ENCODE assay signal across 25 cellular contexts in the genomic region with DNA sequence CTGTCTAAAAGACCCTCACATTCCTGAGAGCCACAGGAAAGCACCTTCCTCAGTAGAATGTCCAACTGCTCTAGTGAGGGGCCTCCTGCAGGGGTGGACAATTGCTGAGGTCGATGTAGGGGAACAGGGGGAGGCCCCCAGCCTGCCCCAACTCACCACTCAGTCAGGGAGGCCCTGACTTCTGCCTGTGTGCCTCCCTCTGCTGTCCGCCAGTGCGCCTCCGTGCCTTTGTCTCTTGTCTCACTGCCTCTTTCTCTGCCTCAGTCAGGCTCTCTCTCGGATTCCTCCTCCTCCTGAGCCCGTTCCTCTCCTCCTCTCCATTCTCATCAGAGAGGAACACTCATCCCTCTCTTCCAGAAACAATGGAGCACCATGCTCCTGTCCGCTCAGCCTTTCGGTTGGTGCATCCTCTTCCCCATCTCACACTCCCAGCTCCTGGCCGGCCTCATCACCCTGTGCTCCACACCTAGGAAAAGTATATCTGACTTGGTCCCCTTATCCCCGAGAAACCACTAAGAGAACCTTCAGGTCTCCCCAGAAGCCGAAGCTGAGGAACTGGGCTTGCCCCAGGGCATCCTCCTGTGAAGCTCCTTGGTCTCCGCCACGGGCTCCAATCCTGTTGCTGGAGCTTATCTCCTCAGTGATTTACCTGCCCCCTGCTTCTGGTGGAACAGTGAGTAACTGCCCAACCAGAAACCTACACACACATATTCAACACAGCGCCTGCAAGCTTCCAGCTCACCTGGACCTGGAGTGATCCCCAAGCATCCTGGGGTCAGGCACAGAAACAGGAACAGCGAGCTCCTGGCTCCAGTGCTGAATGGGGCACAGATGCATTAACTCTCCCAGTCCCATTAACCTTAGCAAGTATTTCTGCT. TPM values are rescaled to one million over a fixed set of nuclear protein-coding genes. Genes with fewer than 3 reads are reported as not detected.
DNase-seq lines count a peak whose midpoint lies in the region; TF ChIP-seq lines count a peak whose summit lies in the region.
"Had no signal": no experiment of that assay in that cellular context is flagged by ENCODE, and none has a peak within 500 bp of the region (broad histone marks: within the 10 kb centered on the region; RNA-seq: fewer than 3 reads in every experiment).

No MANE protein-coding gene starts in this region.

- no TSS peak for BruUV-seq in Calu3 (replicated peaks; lab: Mats Ljungman, UMichigan)

- no peak overlapping the region for H4K5ac ChIP-seq in mesendoderm (ENCODE audit: low read length)

- no peak overlapping the region for H2BK15ac ChIP-seq in mesendoderm (replicated peaks; ENCODE audit: low read depth)

- H3K56ac ChIP-seq in mesendoderm (ENCODE audit: low read length): no peak overlapping the region

- no peak overlapping the region for H3K4ac ChIP-seq in mesendoderm (ENCODE audit: low read depth, low read length)

- H3K9ac ChIP-seq in mesendoderm (ENCODE audit: low read length): no peak overlapping the region
- H3K9ac ChIP-seq: GM23248 had no signal

- no peak overlapping the region for H4K8ac ChIP-seq in mesendoderm (ENCODE audit: low read depth, low read length)

- no peak for TF ChIP-seq POLR2A in sigmoid colon (IDR thresholded peaks at IDR 0.05)

- H3K36me3 Mint-ChIP-seq in chondrocyte (ENCODE audit: low read depth): no peaks in the 10 kb centered on the region
- no peaks in the 10 kb centered on the region for H3K36me3 Mint-ChIP-seq in Calu3 (ENCODE audit: insufficient read depth, unreplicated experiment)
- H3K36me3 Mint-ChIP-seq: activated CD8-positive, alpha-beta memory T cell treated with anti-CD3 and anti-CD28 coated beads, Interleukin-2, amount 10 ng/mL, durations not matched to agents 7 days and 5 days; activated naive CD8-positive, alpha-beta T cell treated with anti-CD3 and anti-CD28 coated beads, Interleukin-2, amount 10 ng/mL, durations not matched to agents 7 days and 5 days; CD14-positive monocyte; memory B cell had no signal

- CTCF ChIA-PET in Calu3 (lab: Charles Lee): no interaction called here

- H3K4me1 ChIP-seq in mesendoderm (ENCODE audit: control insufficient read depth, low read depth, low read length) (peaks cover 8% of the 10 kb centered on the region), sigmoid colon (peaks cover 0 to 19% (median 17%) of the 10 kb centered on the region in 4 donors)

- H3K27me3 ChIP-seq in mesendoderm (ENCODE audit: insufficient read depth, low read length, poor library complexity) (peaks cover 2% of the 10 kb centered on the region), sigmoid colon (peaks cover 18 to 91% (median 59%) of the 10 kb centered on the region in 3 donors)

- no peak overlapping the region for H3K4me2 ChIP-seq in mesendoderm (ENCODE audit: low read length)

- H3K27me3 Mint-ChIP-seq in chondrocyte (ENCODE audit: low read depth): peaks cover 56% of the 10 kb centered on the region
- peaks cover 81% of the 10 kb centered on the region for H3K27me3 Mint-ChIP-seq in Calu3 (ENCODE audit: unreplicated experiment)

- H3K23ac ChIP-seq in mesendoderm (ENCODE audit: low read length): no peak overlapping the region

- no peak for TF ChIP-seq EP300 in sigmoid colon (IDR thresholded peaks at IDR 0.05)

- no peaks in the 10 kb centered on the region for H3K9me3 ChIP-seq in sigmoid colon
- H3K9me3 ChIP-seq: vagina had no signal

- no peak overlapping the region for H3K27ac Mint-ChIP-seq in chondrocyte (ENCODE audit: unreplicated experiment)
- H3K27ac Mint-ChIP-seq in Calu3 (ENCODE audit: unreplicated experiment): no peak overlapping the region
- H3K27ac Mint-ChIP-seq: activated CD8-positive, alpha-beta memory T cell treated with anti-CD3 and anti-CD28 coated beads, Interleukin-2, amount 10 ng/mL, durations not matched to agents 7 days and 5 days; activated naive CD8-positive, alpha-beta T cell treated with anti-CD3 and anti-CD28 coated beads, Interleukin-2, amount 10 ng/mL, durations not matched to agents 7 days and 5 days; CD14-positive monocyte; dendritic cell treated with granulocyte-macrophage colony-stimulating factor and Interleukin-4, amounts not matched to agents 40 ng/mL and 50 ng/mL, for 4 days; memory B cell had no signal

- no peak overlapping the region for H3K18ac ChIP-seq in mesendoderm (ENCODE audit: low read length)

- H2BK5ac ChIP-seq in mesendoderm (ENCODE audit: low read length): no peak overlapping the region

- H3K4me3 Mint-ChIP-seq in chondrocyte (ENCODE audit: unreplicated experiment) (no peak overlapping the region), Calu3 (ENCODE audit: low read depth, unreplicated experiment) (no peak overlapping the region)
- H3K4me3 Mint-ChIP-seq: activated CD8-positive, alpha-beta memory T cell treated with anti-CD3 and anti-CD28 coated beads, Interleukin-2, amount 10 ng/mL, durations not matched to agents 7 days and 5 days; activated naive CD8-positive, alpha-beta T cell treated with anti-CD3 and anti-CD28 coated beads, Interleukin-2, amount 10 ng/mL, durations not matched to agents 7 days and 5 days; dendritic cell treated with granulocyte-macrophage colony-stimulating factor and Interleukin-4, amounts not matched to agents 40 ng/mL and 50 ng/mL, for 4 days; memory B cell had no signal

- intact Hi-C loops in sigmoid colon (cut with DNase I) (no loop called here), Calu3 (cut with micrococcal nuclease; ENCODE audit: unreplicated experiment) (no loop called here)

- TF ChIP-seq CTCF in chondrocyte (IDR thresholded peaks at IDR 0.05) (no peak), sigmoid colon (IDR thresholded peaks at IDR 0.05) (no peak), Calu3 (IDR thresholded peaks at IDR 0.05; ENCODE audit: unreplicated experiment) (no peak)

- WGBS in mesendoderm (ENCODE audit: extremely low coverage, insufficient coverage, low lambda C conversion rate): no CpG with 5 or more reads among the region's 15 CpGs
- WGBS in sigmoid colon, 2 donors: 73 to 74% methylated on average over 15 of the region's 15 CpGs

- peaks cover 1% of the 10 kb centered on the region for H3K79me2 ChIP-seq in mesendoderm (ENCODE audit: control insufficient read depth, insufficient read depth, low read length)

- H2BK120ac ChIP-seq in mesendoderm (ENCODE audit: low read depth, low read length): no peak overlapping the region

- no peaks in the 10 kb centered on the region for H3K9me3 Mint-ChIP-seq in chondrocyte (ENCODE audit: low read depth)
- no peaks in the 10 kb centered on the region for H3K9me3 Mint-ChIP-seq in Calu3 (ENCODE audit: low read depth, unreplicated experiment)
- H3K9me3 Mint-ChIP-seq: activated naive CD8-positive, alpha-beta T cell treated with anti-CD3 and anti-CD28 coated beads, Interleukin-2, amount 10 ng/mL, durations not matched to agents 7 days and 5 days; dendritic cell treated with granulocyte-macrophage colony-stimulating factor and Interleukin-4, amounts not matched to agents 40 ng/mL and 50 ng/mL, for 4 days; memory B cell; naive thymus-derived CD8-positive, alpha-beta T cell had no signal

- H3K36me3 ChIP-seq in mesendoderm (ENCODE audit: control insufficient read depth, insufficient read depth, low read length) (no peaks in the 10 kb centered on the region), sigmoid colon (no peaks in the 10 kb centered on the region)
- H3K36me3 ChIP-seq: vagina had no signal

- H2AK5ac ChIP-seq in mesendoderm (ENCODE audit: low read length): no peak overlapping the region

- H3K27ac ChIP-seq in mesendoderm (ENCODE audit: low read depth, low read length) (no peak overlapping the region), sigmoid colon (no peak overlapping the region)
- H3K27ac ChIP-seq: GM23248, vagina had no signal

- DNase-seq in ELF-1 (ENCODE audit: low read depth, low spot score): peak; percentile 51
- peak; percentile 74 for DNase-seq in chondrocyte (ENCODE audit: low spot score)
- peak; percentile 56 for DNase-seq in mesendoderm
- DNase-seq in retina: peak; percentile 42
- DNase-seq in sigmoid colon: no peak
- no peak for DNase-seq in NCI-H1417 treated with DMSO at 0.1 percent for 48 hours (lab: John Stamatoyannopoulos, UW)
- no peak for DNase-seq in GM03348 (ENCODE audit: low spot score)
- DNase-seq in Calu3: no peak
- DNase-seq: activated CD8-positive, alpha-beta memory T cell treated with anti-CD3 and anti-CD28 coated beads, Interleukin-2, amount 10 ng/mL, durations not matched to agents 7 days and 5 days; activated naive CD8-positive, alpha-beta T cell treated with anti-CD3 and anti-CD28 coated beads, Interleukin-2, amount 10 ng/mL, durations not matched to agents 7 days and 5 days; DMS153; foreskin fibroblast; GF-D8; GM23248; kidney glomerular epithelial cell; MM.1S; naive thymus-derived CD8-positive, alpha-beta T cell; NCI-H146 had no signal

- peaks cover 8% of the 10 kb centered on the region for H3K79me1 ChIP-seq in mesendoderm (ENCODE audit: low read length)

- H3K4me3 ChIP-seq in mesendoderm (ENCODE audit: low read length): no peak overlapping the region
- H3K4me3 ChIP-seq in sigmoid colon: no peak overlapping the region
- H3K4me3 ChIP-seq: GM12878, GM23248, K562, vagina had no signal

- no peaks in the 10 kb centered on the region for H3K4me1 Mint-ChIP-seq in chondrocyte (ENCODE audit: low read depth)
- no peaks in the 10 kb centered on the region for H3K4me1 Mint-ChIP-seq in Calu3 (ENCODE audit: low read depth, unreplicated experiment)

RNA-seq across cellular contexts. Expression of a gene that starts 2.3 kb away (rescaled TPM):
- total RNA-seq in chondrocyte: 0.27 to 0.62 TPM (median 0.37 TPM) in 3 replicates
- polyA plus RNA-seq in mesendoderm (2013, experiment 1 of 2): 9.3 TPM
- 9.6 TPM for polyA plus RNA-seq in mesendoderm (2013, experiment 2 of 2)
- under 1 TPM in 3 of 4 donors, not detected in 1; 0.16 to 0.28 (median 0.27) TPM for total RNA-seq in sigmoid colon
- polyA plus RNA-seq in sigmoid colon: under 1 TPM in 1 of 3 donors, not detected in 2; 0.63 TPM
- 0.20 and 0.35 TPM in 2 replicates for total RNA-seq in Calu3 (2022)
- total RNA-seq: epithelial cell of proximal tubule, GM23248 had no signal
- polyA plus RNA-seq: CD14-positive monocyte; GM12878; GM23248; naive thymus-derived CD8-positive, alpha-beta T cell had no signal

Comparison
In these comparisons a context has a peak if more than half of its experiments do, and no peak if none do; other contexts are left out.
1. DNase-seq: peak in ELF-1 (single experiment), chondrocyte (single experiment), mesendoderm (single experiment) and retina (single experiment); none in sigmoid colon (single experiment), NCI-H1417 treated with DMSO at 0.1 percent for 48 hours (single experiment), GM03348 (single experiment) and Calu3 (single experiment).